ENCODE assay signal across 19 cellular contexts in the genomic region with DNA sequence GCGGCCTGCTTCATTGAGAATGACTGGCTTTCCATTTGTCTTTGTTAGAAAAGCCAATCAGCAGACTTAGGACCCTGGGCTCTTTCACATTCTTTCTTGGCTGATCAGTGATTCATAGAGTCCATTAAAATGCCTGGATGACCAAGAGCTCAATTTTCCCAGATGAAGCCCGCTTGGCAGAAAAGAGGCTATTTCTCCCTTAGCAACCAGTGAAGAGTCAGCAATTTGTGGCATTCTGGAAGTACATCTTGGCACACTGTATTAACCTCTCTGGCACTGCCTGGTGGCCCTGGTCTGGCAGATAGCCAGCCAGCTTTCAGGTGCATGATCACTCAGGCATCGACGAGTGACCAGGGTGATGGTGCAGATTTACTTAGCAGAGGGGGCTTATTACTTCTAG.
DNase-seq lines count a peak whose midpoint lies in the region; ATAC-seq and TF ChIP-seq lines count a peak whose summit lies in the region.
"Had no signal": no experiment of that assay in that cellular context is flagged by ENCODE, and none has a peak within 500 bp of the region (broad histone marks: within the 10 kb centered on the region; RNA-seq: fewer than 3 reads in every experiment).

No MANE protein-coding gene starts in this region.

- H3K27ac ChIP-seq in upper lobe of right lung, result no peak overlapping the region
- H3K27ac ChIP-seq: tibial nerve, VCaP had no signal

- H3K4me1 Mint-ChIP-seq in nephron progenitor cell, result peaks cover 16% of the 10 kb centered on the region
- H3K4me1 Mint-ChIP-seq in stimulated activated naive B cell treated with anti-CD40 and anti-IgM and Interleukin-4, amounts not matched to agents 10 μg/mL and 1 μg/mL and 100 μg/mL, for 72 hours, result no peaks in the 10 kb centered on the region
- H3K4me1 Mint-ChIP-seq in T-helper 17 cell, result peaks cover 3% of the 10 kb centered on the region
- H3K4me1 Mint-ChIP-seq: CD4-positive, alpha-beta memory T cell; T-cell had no signal

- no peaks in the 10 kb centered on the region for H3K36me3 Mint-ChIP-seq in nephron progenitor cell (ENCODE audit: low read depth)
- H3K36me3 Mint-ChIP-seq in stimulated activated naive B cell treated with anti-CD40 and anti-IgM and Interleukin-4, amounts not matched to agents 10 μg/mL and 1 μg/mL and 100 μg/mL, for 72 hours, result no peaks in the 10 kb centered on the region
- H3K36me3 Mint-ChIP-seq in T-helper 17 cell (ENCODE audit: low read depth), result peaks cover 2% of the 10 kb centered on the region
- H3K36me3 Mint-ChIP-seq: CD4-positive, alpha-beta memory T cell; T-cell had no signal

- H3K27me3 ChIP-seq in upper lobe of right lung, result no peaks in the 10 kb centered on the region
- H3K27me3 ChIP-seq: tibial nerve had no signal

- no peaks in the 10 kb centered on the region for H3K36me3 ChIP-seq in upper lobe of right lung
- H3K36me3 ChIP-seq: tibial nerve had no signal

- ATAC-seq in stimulated activated naive B cell treated with anti-CD40 and anti-IgM and Interleukin-4, amounts not matched to agents 10 μg/mL and 1 μg/mL and 100 μg/mL, for 72 hours (replicated peaks), result no peak
- ATAC-seq in upper lobe of right lung, result no peak
- ATAC-seq in T-helper 17 cell, result no peak
- ATAC-seq: K562, left colon, T-cell had no signal

- peak overlapping the region; percentile 57 for H3K27ac Mint-ChIP-seq in nephron progenitor cell
- no peak overlapping the region for H3K27ac Mint-ChIP-seq in stimulated activated naive B cell treated with anti-CD40 and anti-IgM and Interleukin-4, amounts not matched to agents 10 μg/mL and 1 μg/mL and 100 μg/mL, for 72 hours
- no peak overlapping the region for H3K27ac Mint-ChIP-seq in T-helper 17 cell
- H3K27ac Mint-ChIP-seq: CD4-positive, alpha-beta memory T cell; T-cell had no signal

- no peak for TF ChIP-seq CTCF in astrocyte of the cerebellum (IDR thresholded peaks at IDR 0.05; ENCODE audit: low read depth, low read length, missing control alignments)
- TF ChIP-seq CTCF in nephron progenitor cell (IDR thresholded peaks at IDR 0.05), result no peak
- no peak for TF ChIP-seq CTCF in upper lobe of right lung (IDR thresholded peaks at IDR 0.05)

- H3K4me3 ChIP-seq in astrocyte of the cerebellum (ENCODE audit: low read depth, low read length) (no peak overlapping the region), upper lobe of right lung (no peak overlapping the region)
- H3K4me3 ChIP-seq: K562, tibial nerve had no signal

- H3K4me3 Mint-ChIP-seq in nephron progenitor cell (no peak overlapping the region), T-helper 17 cell (no peak overlapping the region)
- no peak overlapping the region for H3K4me3 Mint-ChIP-seq in stimulated activated naive B cell treated with anti-CD40 and anti-IgM and Interleukin-4, amounts not matched to agents 10 μg/mL and 1 μg/mL and 100 μg/mL, for 72 hours
- H3K4me3 Mint-ChIP-seq: T-cell had no signal

- no peaks in the 10 kb centered on the region for H3K4me1 ChIP-seq in upper lobe of right lung
- H3K4me1 ChIP-seq: tibial nerve had no signal

- H3K27me3 Mint-ChIP-seq in nephron progenitor cell (ENCODE audit: low read depth, poor library complexity) (peaks cover 13% of the 10 kb centered on the region), T-helper 17 cell (no peaks in the 10 kb centered on the region)
- no peaks in the 10 kb centered on the region for H3K27me3 Mint-ChIP-seq in stimulated activated naive B cell treated with anti-CD40 and anti-IgM and Interleukin-4, amounts not matched to agents 10 μg/mL and 1 μg/mL and 100 μg/mL, for 72 hours
- H3K27me3 Mint-ChIP-seq: CD4-positive, alpha-beta memory T cell; T-cell had no signal

- DNase-seq in DMS79 treated with DMSO at 0.1 percent for 48 hours (lab: John Stamatoyannopoulos, UW), result peak; percentile 86
- DNase-seq in NCI-H1092 treated with DMSO at 0.1 percent for 48 hours (lab: John Stamatoyannopoulos, UW), result peak; percentile 90
- peak; percentile 37 for DNase-seq in astrocyte of the cerebellum (ENCODE audit: low read depth)
- DNase-seq in nephron progenitor cell, result peak; percentile 2
- no peak for DNase-seq in stimulated activated naive B cell treated with anti-CD40 and anti-IgM and Interleukin-4, amounts not matched to agents 10 μg/mL and 1 μg/mL and 100 μg/mL, for 72 hours
- DNase-seq in upper lobe of right lung, result no peak
- DNase-seq in T-helper 17 cell, result no peak
- DNase-seq in NK-92 treated with Interleukin-12 subunit alpha and Interleukin-12 subunit beta, amount 100 ng/mL, for 24 hours (lab: John Stamatoyannopoulos, UW), result no peak
- DNase-seq: activated CD4-positive, alpha-beta T cell treated with anti-CD3 and anti-CD28 coated beads, Interleukin-2, amount 50 U/mL, for 4 hours; activated naive CD4-positive, alpha-beta T cell; CD4-positive, alpha-beta memory T cell; left colon; midbrain; NCI-H446 treated with DMSO at 0.1 percent for 48 hours; Right ventricle myocardium superior; T-cell had no signal

- no peaks in the 10 kb centered on the region for H3K9me3 ChIP-seq in upper lobe of right lung
- H3K9me3 ChIP-seq in T-helper 17 cell (ENCODE audit: control insufficient read depth, low read length, poor library complexity, severe bottlenecking), result no peaks in the 10 kb centered on the region
- H3K9me3 ChIP-seq: tibial nerve had no signal

- intact Hi-C loops in upper lobe of right lung (cut with DNase I), result no loop called here

- in situ Hi-C loops in astrocyte of the cerebellum (cut with HindIII; ENCODE audit: low sequenced_read_pairs), result no loop called here

- H3K9me3 Mint-ChIP-seq in nephron progenitor cell, result peaks cover 3% of the 10 kb centered on the region
- H3K9me3 Mint-ChIP-seq in stimulated activated naive B cell treated with anti-CD40 and anti-IgM and Interleukin-4, amounts not matched to agents 10 μg/mL and 1 μg/mL and 100 μg/mL, for 72 hours, result peaks cover 7 to 8% of the 10 kb centered on the region in 2 donors

Comparison
In these comparisons a context has a peak if more than half of its experiments do, and no peak if none do; other contexts are left out.
1. DNase-seq: peak in DMS79 treated with DMSO at 0.1 percent for 48 hours (single experiment), NCI-H1092 treated with DMSO at 0.1 percent for 48 hours (single experiment), astrocyte of the cerebellum (single experiment) and nephron progenitor cell (single experiment); none in stimulated activated naive B cell treated with anti-CD40 and anti-IgM and Interleukin-4, amounts not matched to agents 10 μg/mL and 1 μg/mL and 100 μg/mL, for 72 hours (single experiment), upper lobe of right lung (single experiment), T-helper 17 cell (0 of 3) and NK-92 treated with Interleukin-12 subunit alpha and Interleukin-12 subunit beta, amount 100 ng/mL, for 24 hours (single experiment).